ENCODE assay signal across 8 cellular contexts in the genomic region with DNA sequence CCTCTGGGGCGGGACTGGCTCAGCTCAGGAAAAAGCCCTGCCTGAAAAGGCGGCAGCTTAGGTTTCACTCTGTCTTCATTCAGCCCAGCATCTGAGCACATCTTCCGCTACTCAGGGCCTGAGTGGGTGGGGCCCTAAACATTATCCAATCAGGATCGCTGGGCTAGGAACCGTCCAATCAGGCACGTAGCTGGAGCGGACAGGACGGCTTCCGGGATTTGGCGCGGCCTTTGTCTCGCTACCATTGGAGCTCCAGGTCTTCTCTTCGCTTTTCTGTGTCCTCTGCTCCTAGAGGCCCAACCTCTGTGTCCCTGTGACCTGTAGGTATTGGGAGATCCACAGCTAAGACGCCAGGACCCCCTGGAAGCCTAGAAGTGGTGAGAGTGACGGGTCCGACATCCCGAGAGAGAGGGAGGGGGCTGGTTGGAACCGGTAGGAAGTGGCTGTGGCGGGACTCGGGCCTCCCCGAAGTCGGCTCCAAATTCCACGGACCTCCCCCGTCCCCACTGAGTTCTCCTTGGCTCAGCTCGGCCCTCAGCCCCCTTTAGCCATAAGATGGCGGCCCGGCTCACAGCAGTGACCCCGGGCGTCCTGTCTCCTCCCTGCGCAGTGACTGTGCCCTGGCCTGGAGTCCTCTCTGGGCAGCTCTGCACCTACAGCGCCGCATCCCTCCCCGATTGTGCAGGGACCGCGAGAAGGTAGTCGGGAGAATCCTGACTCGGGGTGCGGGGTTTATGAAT.
DNase-seq lines count a peak whose midpoint lies in the region; ATAC-seq, FAIRE-seq and TF ChIP-seq lines count a peak whose summit lies in the region.

No MANE protein-coding gene starts in this region.

- ATAC-seq in memory B cell (ENCODE audit: low read depth) (peak; percentile 99), HG03439 (IDR thresholded peaks at IDR 0.05; ENCODE audit: unreplicated experiment) (no peak), GM19397 (IDR thresholded peaks at IDR 0.05; ENCODE audit: unreplicated experiment) (no peak)

- H3K36me3 Mint-ChIP-seq in chondrocyte (ENCODE audit: low read depth) (no peaks in the 10 kb centered on the region), memory B cell (peaks cover 2% of the 10 kb centered on the region), osteocyte (ENCODE audit: unreplicated experiment) (no peaks in the 10 kb centered on the region)

- H3K4me1 ChIP-seq in tibial nerve: no peaks in the 10 kb centered on the region

- no peak overlapping the region for H3K27ac ChIP-seq in tibial nerve

- H3K27ac Mint-ChIP-seq in chondrocyte (ENCODE audit: unreplicated experiment) (no peak overlapping the region), memory B cell (peak overlapping the region; percentile 50), osteocyte (ENCODE audit: unreplicated experiment) (no peak overlapping the region)

- no peaks in the 10 kb centered on the region for H3K27me3 ChIP-seq in tibial nerve

- TF ChIP-seq POLR2A in tibial nerve (IDR thresholded peaks at IDR 0.05): no peak

- H3K9me3 Mint-ChIP-seq in chondrocyte (ENCODE audit: low read depth) (peaks cover 30% of the 10 kb centered on the region), memory B cell (peaks cover 6% of the 10 kb centered on the region), osteocyte (ENCODE audit: unreplicated experiment) (peaks cover 32% of the 10 kb centered on the region)

- H3K27me3 Mint-ChIP-seq in chondrocyte (ENCODE audit: low read depth) (no peaks in the 10 kb centered on the region), memory B cell (no peaks in the 10 kb centered on the region), osteocyte (ENCODE audit: unreplicated experiment) (no peaks in the 10 kb centered on the region)

- DNase-seq in D721Med (ENCODE audit: insufficient read length, low spot score) (peak; percentile 29), NCI-H524 treated with DMSO at 0.1 percent for 48 hours (lab: John Stamatoyannopoulos, UW) (peak; percentile 2), chondrocyte (ENCODE audit: low spot score) (peak; percentile 86), memory B cell (ENCODE audit: low spot score in 2 of 2) (peak in 1 of 2 donors; percentile 43), tibial nerve (ENCODE audit: low spot score in 2 of 2) (peak; percentile 41 to 50), osteocyte (ENCODE audit: extremely low spot score, unreplicated experiment) (no peak)

- H3K4me3 ChIP-seq in tibial nerve: peak overlapping the region in 3 of 4 donors; percentile 22 to 45 (median 34)

- no peaks in the 10 kb centered on the region for H3K36me3 ChIP-seq in tibial nerve

- peaks cover 0 to 32% (median 0%) of the 10 kb centered on the region in 4 donors for H3K9me3 ChIP-seq in tibial nerve

- no peak for TF ChIP-seq CTCF in D721Med (IDR thresholded peaks at IDR 0.05; ENCODE audit: insufficient read depth, missing control alignments)
- no peak for TF ChIP-seq CTCF in chondrocyte (IDR thresholded peaks at IDR 0.05)
- TF ChIP-seq CTCF in tibial nerve (IDR thresholded peaks at IDR 0.05): no peak
- TF ChIP-seq CTCF in osteocyte (IDR thresholded peaks at IDR 0.05): no peak

- no peak for TF ChIP-seq EP300 in tibial nerve (IDR thresholded peaks at IDR 0.05)

- 30 to 70% methylated on average over 37 to 38 of the region's 38 CpGs for WGBS in tibial nerve, 2 donors

- H3K4me3 Mint-ChIP-seq in chondrocyte (ENCODE audit: unreplicated experiment) (no peak overlapping the region), memory B cell (peak overlapping the region; percentile 85), osteocyte (ENCODE audit: unreplicated experiment) (no peak overlapping the region)

- no peak for FAIRE-seq in D721Med (lab: Jason Lieb, UNC)

- H3K4me1 Mint-ChIP-seq in chondrocyte (ENCODE audit: low read depth): no peaks in the 10 kb centered on the region
- H3K4me1 Mint-ChIP-seq in memory B cell: no peaks in the 10 kb centered on the region
- H3K4me1 Mint-ChIP-seq in osteocyte (ENCODE audit: unreplicated experiment): no peaks in the 10 kb centered on the region
